1 cellular context compared by ENCODE assay signal in the genomic region with DNA sequence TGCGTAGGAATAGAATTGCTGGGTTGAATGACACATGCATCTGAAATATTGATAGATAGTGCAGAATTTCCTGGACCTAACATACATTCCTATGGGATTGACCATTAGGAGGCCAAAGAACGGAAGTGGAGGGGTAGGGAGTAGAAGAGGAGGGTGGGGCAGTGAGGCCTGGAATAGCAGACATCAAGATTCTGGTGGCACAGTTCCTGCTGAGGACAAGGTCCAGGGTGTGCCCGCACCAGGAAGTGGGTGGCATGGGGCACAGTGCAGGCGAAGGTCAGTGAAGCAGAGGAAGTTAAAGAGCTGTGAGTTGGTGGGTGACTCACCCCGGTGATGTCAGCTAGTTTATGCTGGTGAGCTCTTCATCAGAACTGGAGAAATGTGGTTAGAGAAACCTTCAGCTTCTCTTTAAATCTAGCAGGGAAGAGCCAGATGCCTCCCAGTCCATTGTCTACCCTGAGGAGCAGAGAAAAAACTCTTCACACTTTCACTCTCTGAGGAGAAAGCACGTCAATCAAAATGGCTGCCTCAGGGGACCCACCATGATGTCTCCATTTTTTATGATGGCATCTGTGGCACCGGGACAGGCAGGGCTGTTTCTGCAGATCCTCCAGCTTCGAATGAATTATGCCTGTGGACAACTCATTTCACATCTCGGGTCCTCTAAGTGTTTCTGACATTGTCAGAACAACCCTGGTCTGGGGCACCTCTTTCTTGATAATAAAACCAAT.
TF ChIP-seq lines count a peak whose summit lies in the region.

No MANE protein-coding gene starts in this region.

TF ChIP-seq in WTC11, 78 proteins besides CTCF, POLR2A, EP300 and RAD21 (continued from another document):
- TF ChIP-seq, protein P1, sequence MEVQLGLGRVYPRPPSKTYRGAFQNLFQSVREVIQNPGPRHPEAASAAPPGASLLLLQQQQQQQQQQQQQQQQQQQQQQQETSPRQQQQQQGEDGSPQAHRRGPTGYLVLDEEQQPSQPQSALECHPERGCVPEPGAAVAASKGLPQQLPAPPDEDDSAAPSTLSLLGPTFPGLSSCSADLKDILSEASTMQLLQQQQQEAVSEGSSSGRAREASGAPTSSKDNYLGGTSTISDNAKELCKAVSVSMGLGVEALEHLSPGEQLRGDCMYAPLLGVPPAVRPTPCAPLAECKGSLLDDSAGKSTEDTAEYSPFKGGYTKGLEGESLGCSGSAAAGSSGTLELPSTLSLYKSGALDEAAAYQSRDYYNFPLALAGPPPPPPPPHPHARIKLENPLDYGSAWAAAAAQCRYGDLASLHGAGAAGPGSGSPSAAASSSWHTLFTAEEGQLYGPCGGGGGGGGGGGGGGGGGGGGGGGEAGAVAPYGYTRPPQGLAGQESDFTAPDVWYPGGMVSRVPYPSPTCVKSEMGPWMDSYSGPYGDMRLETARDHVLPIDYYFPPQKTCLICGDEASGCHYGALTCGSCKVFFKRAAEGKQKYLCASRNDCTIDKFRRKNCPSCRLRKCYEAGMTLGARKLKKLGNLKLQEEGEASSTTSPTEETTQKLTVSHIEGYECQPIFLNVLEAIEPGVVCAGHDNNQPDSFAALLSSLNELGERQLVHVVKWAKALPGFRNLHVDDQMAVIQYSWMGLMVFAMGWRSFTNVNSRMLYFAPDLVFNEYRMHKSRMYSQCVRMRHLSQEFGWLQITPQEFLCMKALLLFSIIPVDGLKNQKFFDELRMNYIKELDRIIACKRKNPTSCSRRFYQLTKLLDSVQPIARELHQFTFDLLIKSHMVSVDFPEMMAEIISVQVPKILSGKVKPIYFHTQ (CRISPR knock-in tag; IDR thresholded peaks at IDR 0.05) = no peak
- TF ChIP-seq TP53 (CRISPR knock-in tag; IDR thresholded peaks at IDR 0.05) = no peak
- TF ChIP-seq, protein P2, sequence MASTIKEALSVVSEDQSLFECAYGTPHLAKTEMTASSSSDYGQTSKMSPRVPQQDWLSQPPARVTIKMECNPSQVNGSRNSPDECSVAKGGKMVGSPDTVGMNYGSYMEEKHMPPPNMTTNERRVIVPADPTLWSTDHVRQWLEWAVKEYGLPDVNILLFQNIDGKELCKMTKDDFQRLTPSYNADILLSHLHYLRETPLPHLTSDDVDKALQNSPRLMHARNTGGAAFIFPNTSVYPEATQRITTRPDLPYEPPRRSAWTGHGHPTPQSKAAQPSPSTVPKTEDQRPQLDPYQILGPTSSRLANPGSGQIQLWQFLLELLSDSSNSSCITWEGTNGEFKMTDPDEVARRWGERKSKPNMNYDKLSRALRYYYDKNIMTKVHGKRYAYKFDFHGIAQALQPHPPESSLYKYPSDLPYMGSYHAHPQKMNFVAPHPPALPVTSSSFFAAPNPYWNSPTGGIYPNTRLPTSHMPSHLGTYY (CRISPR knock-in tag; IDR thresholded peaks at IDR 0.05) = no peak
- TF ChIP-seq, protein P3, sequence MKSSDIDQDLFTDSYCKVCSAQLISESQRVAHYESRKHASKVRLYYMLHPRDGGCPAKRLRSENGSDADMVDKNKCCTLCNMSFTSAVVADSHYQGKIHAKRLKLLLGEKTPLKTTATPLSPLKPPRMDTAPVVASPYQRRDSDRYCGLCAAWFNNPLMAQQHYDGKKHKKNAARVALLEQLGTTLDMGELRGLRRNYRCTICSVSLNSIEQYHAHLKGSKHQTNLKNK (CRISPR knock-in tag; IDR thresholded peaks at IDR 0.05) = no peak
- no peak for TF ChIP-seq NFE2L1 (CRISPR knock-in tag; IDR thresholded peaks at IDR 0.05)
- TF ChIP-seq, protein P4, sequence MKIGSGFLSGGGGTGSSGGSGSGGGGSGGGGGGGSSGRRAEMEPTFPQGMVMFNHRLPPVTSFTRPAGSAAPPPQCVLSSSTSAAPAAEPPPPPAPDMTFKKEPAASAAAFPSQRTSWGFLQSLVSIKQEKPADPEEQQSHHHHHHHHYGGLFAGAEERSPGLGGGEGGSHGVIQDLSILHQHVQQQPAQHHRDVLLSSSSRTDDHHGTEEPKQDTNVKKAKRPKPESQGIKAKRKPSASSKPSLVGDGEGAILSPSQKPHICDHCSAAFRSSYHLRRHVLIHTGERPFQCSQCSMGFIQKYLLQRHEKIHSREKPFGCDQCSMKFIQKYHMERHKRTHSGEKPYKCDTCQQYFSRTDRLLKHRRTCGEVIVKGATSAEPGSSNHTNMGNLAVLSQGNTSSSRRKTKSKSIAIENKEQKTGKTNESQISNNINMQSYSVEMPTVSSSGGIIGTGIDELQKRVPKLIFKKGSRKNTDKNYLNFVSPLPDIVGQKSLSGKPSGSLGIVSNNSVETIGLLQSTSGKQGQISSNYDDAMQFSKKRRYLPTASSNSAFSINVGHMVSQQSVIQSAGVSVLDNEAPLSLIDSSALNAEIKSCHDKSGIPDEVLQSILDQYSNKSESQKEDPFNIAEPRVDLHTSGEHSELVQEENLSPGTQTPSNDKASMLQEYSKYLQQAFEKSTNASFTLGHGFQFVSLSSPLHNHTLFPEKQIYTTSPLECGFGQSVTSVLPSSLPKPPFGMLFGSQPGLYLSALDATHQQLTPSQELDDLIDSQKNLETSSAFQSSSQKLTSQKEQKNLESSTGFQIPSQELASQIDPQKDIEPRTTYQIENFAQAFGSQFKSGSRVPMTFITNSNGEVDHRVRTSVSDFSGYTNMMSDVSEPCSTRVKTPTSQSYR (CRISPR knock-in tag; IDR thresholded peaks at IDR 0.05) = no peak
- no peak for TF ChIP-seq SMAD4 (CRISPR knock-in tag; IDR thresholded peaks at IDR 0.05)
- TF ChIP-seq, protein P5, sequence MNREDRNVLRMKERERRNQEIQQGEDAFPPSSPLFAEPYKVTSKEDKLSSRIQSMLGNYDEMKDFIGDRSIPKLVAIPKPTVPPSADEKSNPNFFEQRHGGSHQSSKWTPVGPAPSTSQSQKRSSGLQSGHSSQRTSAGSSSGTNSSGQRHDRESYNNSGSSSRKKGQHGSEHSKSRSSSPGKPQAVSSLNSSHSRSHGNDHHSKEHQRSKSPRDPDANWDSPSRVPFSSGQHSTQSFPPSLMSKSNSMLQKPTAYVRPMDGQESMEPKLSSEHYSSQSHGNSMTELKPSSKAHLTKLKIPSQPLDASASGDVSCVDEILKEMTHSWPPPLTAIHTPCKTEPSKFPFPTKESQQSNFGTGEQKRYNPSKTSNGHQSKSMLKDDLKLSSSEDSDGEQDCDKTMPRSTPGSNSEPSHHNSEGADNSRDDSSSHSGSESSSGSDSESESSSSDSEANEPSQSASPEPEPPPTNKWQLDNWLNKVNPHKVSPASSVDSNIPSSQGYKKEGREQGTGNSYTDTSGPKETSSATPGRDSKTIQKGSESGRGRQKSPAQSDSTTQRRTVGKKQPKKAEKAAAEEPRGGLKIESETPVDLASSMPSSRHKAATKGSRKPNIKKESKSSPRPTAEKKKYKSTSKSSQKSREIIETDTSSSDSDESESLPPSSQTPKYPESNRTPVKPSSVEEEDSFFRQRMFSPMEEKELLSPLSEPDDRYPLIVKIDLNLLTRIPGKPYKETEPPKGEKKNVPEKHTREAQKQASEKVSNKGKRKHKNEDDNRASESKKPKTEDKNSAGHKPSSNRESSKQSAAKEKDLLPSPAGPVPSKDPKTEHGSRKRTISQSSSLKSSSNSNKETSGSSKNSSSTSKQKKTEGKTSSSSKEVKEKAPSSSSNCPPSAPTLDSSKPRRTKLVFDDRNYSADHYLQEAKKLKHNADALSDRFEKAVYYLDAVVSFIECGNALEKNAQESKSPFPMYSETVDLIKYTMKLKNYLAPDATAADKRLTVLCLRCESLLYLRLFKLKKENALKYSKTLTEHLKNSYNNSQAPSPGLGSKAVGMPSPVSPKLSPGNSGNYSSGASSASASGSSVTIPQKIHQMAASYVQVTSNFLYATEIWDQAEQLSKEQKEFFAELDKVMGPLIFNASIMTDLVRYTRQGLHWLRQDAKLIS (CRISPR knock-in tag; IDR thresholded peaks at IDR 0.05; ENCODE audit: borderline replicate concordance) = no peak
- TF ChIP-seq RORB (CRISPR knock-in tag; IDR thresholded peaks at IDR 0.05) = no peak
- no peak for TF ChIP-seq ZBTB21 (CRISPR knock-in tag; IDR thresholded peaks at IDR 0.05; ENCODE audit: borderline replicate concordance)
